ENCODE assay signal across 8 cellular contexts in genomic region chr5:154610321-154611154, GRCh38.
DNase-seq lines count a peak whose midpoint lies in the region; ATAC-seq lines count a peak whose summit lies in the region.

No MANE protein-coding gene starts in this region.

- no peak overlapping the region for H3K9ac ChIP-seq in BLaER1

- H4K20me1 ChIP-seq in BLaER1 = peaks cover 6% of the 10 kb centered on the region; the same call in 1 of the 2 replicates

- H3K27me3 ChIP-seq in BLaER1 = peaks cover 46% of the 10 kb centered on the region

- DNase-seq in NCI-H345 treated with DMSO at 0.1 percent for 48 hours (lab: John Stamatoyannopoulos, UW; ENCODE audit: unreplicated experiment) (peak; percentile 28), medulla oblongata (ENCODE audit: extremely low spot score) (peak; percentile 70)
- peak; percentile 33 to 62 for DNase-seq in activated CD4-positive, alpha-beta T cell treated with anti-CD3 and anti-CD28 coated beads, Interleukin-2, amount 50 U/mL, for 24 hours (ENCODE audit: low read depth in 1 of 2, low spot score in 1 of 2)
- DNase-seq in effector CD4-positive, alpha-beta T cell = peak; percentile 4
- DNase-seq in stimulated activated CD4-positive, alpha-beta T cell treated with anti-CD3 and anti-CD28 coated beads, TNF-alpha, amount 100 ng/mL, for 48 hours (ENCODE audit: low read depth in 3 of 3) = peak; percentile 59 to 72 (median 69)

- peak; percentile 82 for ATAC-seq in GM18870 (IDR thresholded peaks at IDR 0.05; ENCODE audit: unreplicated experiment)
- peak; percentile 95 for ATAC-seq in HG03135 (IDR thresholded peaks at IDR 0.05; ENCODE audit: unreplicated experiment)

- no peaks in the 10 kb centered on the region for H3K36me3 ChIP-seq in BLaER1

- peak overlapping the region; percentile 49; the same call in 1 of the 2 replicates for H3K4me3 ChIP-seq in BLaER1

- H3K4me1 ChIP-seq in BLaER1 = peaks cover 7% of the 10 kb centered on the region

- H3K4me2 ChIP-seq in BLaER1 = peak overlapping the region; percentile 71

- H3K9me3 ChIP-seq in BLaER1 = no peaks in the 10 kb centered on the region

- H3K27ac ChIP-seq in BLaER1 = no peak overlapping the region

Comparison
In these comparisons a context has a peak if more than half of its experiments do, and no peak if none do; other contexts are left out.
1. DNase-seq: peak in every context shown above with its lines; median percentile 70 in medulla oblongata; 69 in stimulated activated CD4-positive, alpha-beta T cell treated with anti-CD3 and anti-CD28 coated beads, TNF-alpha, amount 100 ng/mL, for 48 hours; 48 in activated CD4-positive, alpha-beta T cell treated with anti-CD3 and anti-CD28 coated beads, Interleukin-2, amount 50 U/mL, for 24 hours; 28 in NCI-H345 treated with DMSO at 0.1 percent for 48 hours; 4 in effector CD4-positive, alpha-beta T cell.